ENCODE assay signal across 12 cellular contexts in genomic region chr9:105637787-105638395, GRCh38. TPM values are rescaled to one million over a fixed set of nuclear protein-coding genes. Genes with fewer than 3 reads are reported as not detected.
DNase-seq lines count a peak whose midpoint lies in the region; ATAC-seq and TF ChIP-seq lines count a peak whose summit lies in the region.
"Had no signal": no experiment of that assay in that cellular context is flagged by ENCODE, and none has a peak within 500 bp of the region (broad histone marks: within the 10 kb centered on the region; RNA-seq: fewer than 3 reads in every experiment).

No MANE protein-coding gene starts in this region.

- BruUV-seq in A673 (replicated peaks; lab: Mats Ljungman, UMichigan) = no TSS peak

- H3K27ac ChIP-seq in A673 (ENCODE audit: low read depth, low read length, poor library complexity, severe bottlenecking) (no peak overlapping the region), RWPE2 (ENCODE audit: poor library complexity, severe bottlenecking) (no peak overlapping the region)
- H3K27ac ChIP-seq: spleen had no signal

- H3K36me3 ChIP-seq in A673 (ENCODE audit: insufficient read depth, low read length, poor library complexity, severe bottlenecking) (no peaks in the 10 kb centered on the region), RWPE2 (ENCODE audit: low read depth) (no peaks in the 10 kb centered on the region)

- H3K27me3 ChIP-seq in A673 (replicated peaks; ENCODE audit: insufficient read depth, low read depth, low read length, poor library complexity) = no peaks in the 10 kb centered on the region
- no peaks in the 10 kb centered on the region for H3K27me3 ChIP-seq in RWPE2 (ENCODE audit: insufficient read depth, poor library complexity, severe bottlenecking)
- H3K27me3 ChIP-seq: spleen had no signal

- H3K4me3 ChIP-seq in A673 (ENCODE audit: low read depth, low read length, poor library complexity, severe bottlenecking) = no peak overlapping the region
- H3K4me3 ChIP-seq in GM12875 (ENCODE audit: low read depth, low read length) = no peak overlapping the region
- no peak overlapping the region for H3K4me3 ChIP-seq in RWPE2 (ENCODE audit: severe bottlenecking)
- no peak overlapping the region for H3K4me3 ChIP-seq in fibroblast of villous mesenchyme (ENCODE audit: low read depth, low read length)
- H3K4me3 ChIP-seq: spleen had no signal

- TF ChIP-seq CTCF in A673 (conservative IDR thresholded peaks at IDR 0.05; ENCODE audit: low read depth, low read length) (peak; percentile 60), GM12875 (IDR thresholded peaks at IDR 0.05; ENCODE audit: borderline replicate concordance, insufficient read depth, low read depth, low read length) (peak; percentile 59), RWPE2 (IDR thresholded peaks at IDR 0.05; ENCODE audit: poor library complexity, severe bottlenecking) (peak; percentile 58), fibroblast of villous mesenchyme (IDR thresholded peaks at IDR 0.05; ENCODE audit: insufficient read depth, low read depth, low read length) (peak; percentile 57)

- ATAC-seq in RWPE2 (ENCODE audit: low read depth) (no peak), HG03135 (IDR thresholded peaks at IDR 0.05; ENCODE audit: unreplicated experiment) (no peak), HG03457 (IDR thresholded peaks at IDR 0.05; ENCODE audit: unreplicated experiment) (no peak)

- no peaks in the 10 kb centered on the region for H3K4me1 ChIP-seq in A673 (ENCODE audit: insufficient read depth, low read length, poor library complexity, severe bottlenecking)
- no peaks in the 10 kb centered on the region for H3K4me1 ChIP-seq in RWPE2 (ENCODE audit: insufficient read depth, poor library complexity, severe bottlenecking)
- H3K4me1 ChIP-seq: spleen had no signal

- POLR2A ChIA-PET in A673 (lab: Charles Lee; ENCODE audit: low non-redundant PET) = no interaction called here

- DNase-seq in A673 (ENCODE audit: low spot score) (no peak), RWPE2 (ENCODE audit: low spot score) (no peak), fibroblast of villous mesenchyme (ENCODE audit: low read depth) (peak; percentile 2), middle frontal gyrus (ENCODE audit: extremely low spot score, low spot score) (no peak), amygdala (lab: John Stamatoyannopoulos, UW) (no peak)
- DNase-seq: activated T-cell treated with anti-CD3 and anti-CD28 coated beads for 4 hours, Calu3, NCI-H1694, spleen had no signal

- CTCF ChIA-PET in A673 (lab: Charles Lee) = interaction anchor here (0.6 to 0.7 kb wide), 4 partner anchors 21 to 119 kb away, joined by 3 to 4 read pairs (median 4); no protein-coding TSS in a partner anchor

- no peaks in the 10 kb centered on the region for H3K9me3 ChIP-seq in A673 (ENCODE audit: low read depth, low read length, poor library complexity, severe bottlenecking)
- no peaks in the 10 kb centered on the region for H3K9me3 ChIP-seq in RWPE2 (ENCODE audit: severe bottlenecking)

- intact Hi-C loops in A673 (cut with micrococcal nuclease; ENCODE audit: unreplicated experiment) = no loop called here

RNA-seq across cellular contexts. Expression of gene TAL2, which starts 24.4 kb away (rescaled TPM):
- total RNA-seq in A673 (2021) = not detected in 2 replicates
- not detected in 2 replicates for total RNA-seq in fibroblast of villous mesenchyme
- total RNA-seq: Calu3, spleen had no signal

RNA-seq across cellular contexts. Expression of gene TMEM38B, which starts 56.5 kb away (rescaled TPM):
- total RNA-seq in A673 (2021) = 16.8 and 22.6 TPM in 2 replicates
- total RNA-seq in fibroblast of villous mesenchyme = 11.0 and 20.7 TPM in 2 replicates
